Comparison of ENCODE assay signal across 8 cellular contexts in the genomic region with DNA sequence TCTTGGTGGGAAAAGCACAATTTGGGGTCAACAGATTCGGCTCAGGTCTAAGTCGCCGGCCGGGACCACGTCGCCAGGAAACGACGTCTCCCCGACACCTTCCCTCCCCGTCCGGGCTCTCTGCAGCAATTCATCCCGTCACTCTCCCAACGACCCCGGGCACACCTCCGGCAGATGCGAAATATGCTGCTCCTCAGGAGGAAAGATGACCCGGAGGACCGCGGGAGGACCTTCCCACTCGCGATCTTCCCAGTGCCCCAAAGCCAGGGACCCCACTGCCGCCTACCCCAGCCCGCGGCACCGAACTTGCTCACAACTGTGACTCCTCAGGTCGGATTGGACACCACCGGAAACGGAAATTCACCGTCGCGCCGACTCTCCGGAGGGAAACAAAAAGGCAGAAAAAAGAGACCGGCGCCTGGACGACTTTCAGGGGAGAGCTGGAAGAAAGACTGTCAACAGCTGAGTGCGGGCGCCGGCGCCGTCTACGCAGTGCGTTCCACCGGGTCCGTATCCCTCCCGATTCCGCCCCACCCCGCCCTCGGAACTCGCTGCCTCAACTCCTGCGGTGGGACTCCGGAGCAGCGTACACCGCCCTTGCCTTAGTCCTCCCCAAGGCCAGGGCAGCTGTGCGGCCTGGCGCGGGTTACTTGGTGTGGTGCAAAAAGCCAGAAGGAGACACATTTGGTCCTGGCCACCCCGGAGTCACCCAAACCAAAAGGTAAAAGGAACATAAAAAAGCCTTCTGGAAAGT. TPM values are rescaled to one million over a fixed set of nuclear protein-coding genes. Genes with fewer than 3 reads are reported as not detected.
DNase-seq lines count a peak whose midpoint lies in the region; ATAC-seq and TF ChIP-seq lines count a peak whose summit lies in the region.

No MANE protein-coding gene starts in this region.

- TF ChIP-seq CTCF in activated B cell treated with CpG ODN at 0.5 μM for 24 hours (IDR thresholded peaks at IDR 0.05) (no peak), cardiac fibroblast (IDR thresholded peaks at IDR 0.05; ENCODE audit: low read depth, low read length) (no peak)

- intact Hi-C loops in activated B cell treated with CpG ODN at 0.5 μM for 24 hours (cut with micrococcal nuclease): loop anchor here (1.0 to 2.0 kb wide), 4 partner anchors 14 to 149 kb away; a partner anchor contains a TSS

- H3K36me3 Mint-ChIP-seq in activated B cell treated with CpG ODN at 0.5 μM for 24 hours (ENCODE audit: low read depth) (peaks cover 42% of the 10 kb centered on the region), immature natural killer cell (peaks cover 0 to 19% (median 7%) of the 10 kb centered on the region in 3 donors)

- DNase-seq in ACHN: peak; percentile 94
- DNase-seq in NCI-H2227 (lab: John Stamatoyannopoulos, UW; ENCODE audit: unreplicated experiment): peak; percentile 89
- peak; percentile 89 for DNase-seq in activated B cell treated with CpG ODN at 0.5 μM for 24 hours
- peak; percentile 91 to 95 for DNase-seq in cardiac fibroblast (ENCODE audit: low read depth in 2 of 2)
- DNase-seq in immature natural killer cell: peak; percentile 87 to 89 (median 87)
- DNase-seq in smooth muscle cell of the brain vasculature (ENCODE audit: low read depth, low spot score): peak; percentile 81

- peak; percentile 92 for ATAC-seq in GM18868 (IDR thresholded peaks at IDR 0.05; ENCODE audit: unreplicated experiment)
- peak; percentile 77 for ATAC-seq in HG03108 (IDR thresholded peaks at IDR 0.05; ENCODE audit: unreplicated experiment)
- peak; percentile 93 for ATAC-seq in activated B cell treated with CpG ODN at 0.5 μM for 24 hours (ENCODE audit: low read depth)

- POLR2A ChIA-PET in activated B cell treated with CpG ODN at 0.5 μM for 24 hours (lab: Charles Lee): interaction anchor here (0.6 to 3.2 kb wide), 14 partner anchors 9 to 305 kb away, joined by 3 to 48 read pairs (median 6); a partner anchor contains a TSS

- peak overlapping the region; percentile 96 for H3K27ac Mint-ChIP-seq in activated B cell treated with CpG ODN at 0.5 μM for 24 hours
- peak overlapping the region; percentile 96 to 99 (median 98) for H3K27ac Mint-ChIP-seq in immature natural killer cell

- CTCF ChIA-PET in activated B cell treated with CpG ODN at 0.5 μM for 24 hours (lab: Charles Lee): interaction anchor here (1.0 kb wide), 2 partner anchors 13 to 43 kb away, joined by 3 to 5 read pairs; a partner anchor contains a TSS

- H3K4me3 Mint-ChIP-seq in activated B cell treated with CpG ODN at 0.5 μM for 24 hours: peak overlapping the region; percentile 99
- H3K4me3 Mint-ChIP-seq in immature natural killer cell: peak overlapping the region; percentile 98 to 100 (median 99)

- H3K4me1 Mint-ChIP-seq in activated B cell treated with CpG ODN at 0.5 μM for 24 hours (peaks cover 22% of the 10 kb centered on the region), immature natural killer cell (peaks cover 22 to 31% of the 10 kb centered on the region in 2 donors)

- no peaks in the 10 kb centered on the region for H3K9me3 Mint-ChIP-seq in activated B cell treated with CpG ODN at 0.5 μM for 24 hours
- no peaks in the 10 kb centered on the region for H3K9me3 Mint-ChIP-seq in immature natural killer cell

- in situ Hi-C loops in ACHN (cut with HindIII; ENCODE audit: low pct_ligation_motif_present, low pct_unique_long_range_greater_than_20kb, low sequenced_read_pairs): no loop called here

- peak overlapping the region; percentile 91 to 92 for H3K4me3 ChIP-seq in cardiac fibroblast (replicated peaks in 1 of 2; ENCODE audit: low read depth in 2 of 2, low read length in 2 of 2)

- no peaks in the 10 kb centered on the region for H3K27me3 Mint-ChIP-seq in activated B cell treated with CpG ODN at 0.5 μM for 24 hours
- peaks cover 0 to 15% (median 5%) of the 10 kb centered on the region in 3 donors for H3K27me3 Mint-ChIP-seq in immature natural killer cell (ENCODE audit: low read depth in 3 of 3)

RNA-seq across cellular contexts. Expression of a gene that starts 13.8 kb away (rescaled TPM):
- 78.5 and 89.8 TPM in 2 replicates for total RNA-seq in activated B cell treated with CpG ODN at 0.5 μM for 24 hours
- polyA plus RNA-seq in immature natural killer cell: 10 to 100 TPM; 15.5 to 77.7 (median 21.3) TPM

RNA-seq across cellular contexts. Expression of a gene that starts 32.4 kb away (rescaled TPM):
- total RNA-seq in activated B cell treated with CpG ODN at 0.5 μM for 24 hours: 9.5 and 15.0 TPM in 2 replicates
- polyA plus RNA-seq in immature natural killer cell: under 1 TPM in 1 of 3 donors, not detected in 2; 0.37 TPM

RNA-seq across cellular contexts. Expression of a gene that starts 51.5 kb away (rescaled TPM):
- total RNA-seq in activated B cell treated with CpG ODN at 0.5 μM for 24 hours: 19.3 and 24.2 TPM in 2 replicates
- 10 to 100 TPM; 24.8 to 46.9 (median 42.7) TPM for polyA plus RNA-seq in immature natural killer cell

RNA-seq across cellular contexts. Expression of a gene that starts 55.1 kb away (rescaled TPM):
- 67.5 and 93.0 TPM in 2 replicates for total RNA-seq in activated B cell treated with CpG ODN at 0.5 μM for 24 hours
- polyA plus RNA-seq in immature natural killer cell: 10 to 100 TPM in 2 of 3 donors, 1 to 10 TPM in 1; 7.3 to 44.7 (median 14.8) TPM

Comparison
In these comparisons a context has a peak if more than half of its experiments do, and no peak if none do; other contexts are left out.
1. Peak in every context shown above with its lines: DNase-seq, ATAC-seq and H3K4me3 ChIP-seq.